In the genomic region with DNA sequence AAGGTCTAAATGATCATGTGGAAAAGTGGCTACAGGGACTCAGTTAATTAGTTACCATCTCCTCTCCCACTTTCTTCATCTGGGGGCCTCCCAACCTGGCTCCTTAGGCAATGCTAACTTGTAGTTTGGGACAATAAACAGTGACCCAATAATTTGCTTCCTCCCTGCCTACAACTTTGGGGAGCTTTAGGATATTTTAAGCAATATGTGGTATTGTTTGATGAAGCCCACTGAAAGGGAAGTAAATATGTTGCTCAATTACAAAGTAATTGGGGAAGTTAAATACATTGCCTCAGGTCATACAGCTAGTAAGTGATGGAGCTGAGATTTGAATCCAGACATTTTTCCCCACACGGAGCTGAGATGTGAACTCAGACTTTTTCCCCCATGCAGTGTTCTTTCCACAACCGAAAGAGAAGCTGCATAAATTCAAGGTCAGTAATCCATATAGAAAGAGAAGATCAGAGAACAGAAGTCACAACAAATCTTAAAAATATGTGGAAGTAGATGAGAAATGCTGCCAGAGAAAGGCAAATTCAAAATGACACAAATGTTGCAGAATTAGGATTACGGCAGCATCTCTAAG, we compare ENCODE assay signal across 21 cellular contexts.
"Had no signal": no experiment of that assay in that cellular context is flagged by ENCODE, and none has a peak within 500 bp of the region (broad histone marks: within the 10 kb centered on the region; RNA-seq: fewer than 3 reads in every experiment).

No MANE protein-coding gene starts in this region.

- ATAC-seq: effector memory CD8-positive, alpha-beta T cell; left cardiac atrium had no signal

- DNase-seq: activated CD4-positive, alpha-beta T cell treated with anti-CD3 and anti-CD28 coated beads, Interleukin-2, amount 50 U/mL, for 4 hours; activated CD4-positive, CD25-positive, alpha-beta regulatory T cell treated with anti-CD3 and anti-CD28 coated beads, Interleukin-2, amount 50 U/mL, for 72 hours; activated naive CD4-positive, alpha-beta T cell; activated naive CD8-positive, alpha-beta T cell treated with anti-CD3 and anti-CD28 coated beads, Interleukin-2, amount 10 ng/mL, durations not matched to agents 7 days and 5 days; activated T-cell treated with anti-CD3 and anti-CD28 coated beads for 4 hours; anterior cingulate cortex; brain microvascular endothelial cell; cortex of kidney; effector memory CD8-positive, alpha-beta T cell; foreskin melanocyte; head of caudate nucleus; immature natural killer cell; left cardiac atrium; midbrain; ovary; sigmoid colon; stimulated activated CD4-positive, alpha-beta T cell treated with anti-CD3 and anti-CD28 coated beads, Interleukin-1b, Interleukin-23, amount 100 ng/mL, for 48 hours; stomach; T-helper 9 cell had no signal

- H3K27ac ChIP-seq: brain microvascular endothelial cell, ovary, sigmoid colon, stomach, thoracic aorta had no signal

- H3K27me3 ChIP-seq: brain microvascular endothelial cell, ovary, sigmoid colon, stomach had no signal

- H3K4me3 ChIP-seq: lung, ovary, sigmoid colon, stomach, thoracic aorta had no signal
